1 cellular context compared by ENCODE assay signal in genomic region chr3:124810970-124811369, GRCh38.
TF ChIP-seq lines count a peak whose summit lies in the region.

No MANE protein-coding gene starts in this region.

TF ChIP-seq in A549, 52 proteins besides CTCF, POLR2A, EP300 and RAD21 (continued from another document):
- no peak for TF ChIP-seq GATA3 (IDR thresholded peaks at IDR 0.05; ENCODE audit: borderline replicate concordance)
- no peak for TF ChIP-seq NPAS2 (CRISPR knock-in tag; IDR thresholded peaks at IDR 0.05; ENCODE audit: borderline replicate concordance)
- TF ChIP-seq EHF (CRISPR knock-in tag; IDR thresholded peaks at IDR 0.05) = no peak
- TF ChIP-seq MAX (IDR thresholded peaks at IDR 0.05) = no peak
- TF ChIP-seq POLR2AphosphoS2 (conservative IDR thresholded peaks at IDR 0.05; ENCODE audit: low read length) = no peak
- TF ChIP-seq PBX3 (IDR thresholded peaks at IDR 0.05) = no peak
